ENCODE assay signal across 15 cellular contexts in the genomic region with DNA sequence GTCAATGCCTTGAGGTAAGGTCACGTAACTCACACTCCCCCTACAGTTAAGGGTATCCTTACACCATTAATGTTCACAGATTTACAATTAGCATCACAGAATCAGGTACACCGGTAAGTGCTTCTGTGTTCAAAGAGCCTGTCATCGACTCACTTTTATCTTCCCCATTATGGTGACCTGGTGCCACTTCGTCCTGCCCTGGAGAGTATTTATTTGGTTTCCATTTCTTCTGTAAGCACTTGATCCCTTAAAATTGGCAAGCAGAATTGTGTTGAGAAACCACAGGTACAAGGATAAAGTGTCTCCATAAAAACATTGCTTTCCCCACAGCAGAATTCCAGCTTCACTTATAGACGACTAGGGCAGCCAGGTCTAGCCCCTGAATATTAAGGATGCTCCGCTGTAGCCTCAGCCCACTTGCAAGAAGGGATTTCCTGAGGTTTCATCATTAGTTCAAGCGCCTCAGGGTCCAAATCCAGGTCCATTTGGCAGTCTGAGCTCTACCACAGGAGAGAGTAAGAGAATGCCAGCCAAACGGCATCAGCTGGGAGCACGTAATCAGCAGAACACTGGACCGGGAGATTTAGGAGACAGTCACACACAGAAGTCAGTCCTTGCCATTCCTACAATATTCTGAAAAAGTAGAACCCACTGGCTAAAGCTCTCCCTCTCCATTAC. TPM values are rescaled to one million over a fixed set of nuclear protein-coding genes. Genes with fewer than 3 reads are reported as not detected.
A peak's percentile ranks its signal among the peaks of the same experiment; 100 is the strongest.
DNase-seq lines count a peak whose midpoint lies in the region; ATAC-seq and TF ChIP-seq lines count a peak whose summit lies in the region.
"Had no signal": no experiment of that assay in that cellular context is flagged by ENCODE, and none has a peak within 500 bp of the region (broad histone marks: within the 10 kb centered on the region; RNA-seq: fewer than 3 reads in every experiment).

No MANE protein-coding gene starts in this region.

- no peaks in the 10 kb centered on the region for H3K4me1 ChIP-seq in HEK293 (ENCODE audit: control insufficient read depth, insufficient read depth, low read length)
- no peaks in the 10 kb centered on the region for H3K4me1 ChIP-seq in lower lobe of right lung

- TF ChIP-seq CTCF in HEK293 (tag by site-specific recombination; IDR thresholded peaks at IDR 0.05) (no peak), lower lobe of right lung (IDR thresholded peaks at IDR 0.05) (no peak)

- CTCF ChIA-PET in HEK293 (lab: Yijun Ruan, JAX), result no interaction called here

- H3K36me3 ChIP-seq in HEK293 (ENCODE audit: control insufficient read depth in 2 of 2, insufficient read depth in 1 of 2, low read length in 2 of 2), result no peaks in the 10 kb centered on the region
- H3K36me3 ChIP-seq in lower lobe of right lung, result peaks cover 6% of the 10 kb centered on the region

- no peak overlapping the region for H3K27ac ChIP-seq in HEK293 (ENCODE audit: extremely low read depth, low read depth, low read length)
- no peak overlapping the region for H3K27ac ChIP-seq in lower lobe of right lung

- H3K9me3 ChIP-seq in HEK293 (ENCODE audit: control insufficient read depth, insufficient read depth, low read depth, low read length), result no peaks in the 10 kb centered on the region
- H3K9me3 ChIP-seq in lower lobe of right lung, result no peaks in the 10 kb centered on the region

- no peak overlapping the region for H3K4me3 ChIP-seq in HEK293 (ENCODE audit: low read depth, low read length)
- H3K4me3 ChIP-seq in lower lobe of right lung, result no peak overlapping the region

- peak; percentile 74 to 87 for ATAC-seq in lower lobe of right lung
- ATAC-seq in HG03354 (IDR thresholded peaks at IDR 0.05; ENCODE audit: poor library complexity, severe bottlenecking, unreplicated experiment), result no peak
- no peak for ATAC-seq in HG03432 (IDR thresholded peaks at IDR 0.05; ENCODE audit: unreplicated experiment)

- DNase-seq in DMS79 treated with DMSO at 0.1 percent for 48 hours (lab: John Stamatoyannopoulos, UW) (peak; percentile 98), NCI-H2196 (lab: John Stamatoyannopoulos, UW; ENCODE audit: unreplicated experiment) (peak; percentile 46), lower lobe of right lung (no peak), UCSD-AML1 (lab: John Stamatoyannopoulos, UW; ENCODE audit: unreplicated experiment) (no peak), DMS53 (lab: John Stamatoyannopoulos, UW) (no peak)
- DNase-seq: COR-L47, H7, NCI-H1436, NCI-H2171, NCI-H524, OCI-M1, SHP77 treated with DMSO at 0.1 percent for 48 hours had no signal

- intact Hi-C loops in lower lobe of right lung (cut with DNase I), result no loop called here

- POLR2A ChIA-PET in HEK293 (lab: Yijun Ruan, JAX), result interaction anchor here (0.6 kb wide), 1 partner anchor 109 kb away, joined by 5 read pairs; no protein-coding TSS in a partner anchor

- H3K27me3 ChIP-seq in lower lobe of right lung (ENCODE audit: low read depth), result no peaks in the 10 kb centered on the region

TF ChIP-seq in HEK293, 187 proteins besides CTCF, POLR2A, EP300 and RAD21:
- TF ChIP-seq ZNF274 (IDR thresholded peaks at IDR 0.05; ENCODE audit: low read length) (no peak), ZNF274 (tag by site-specific recombination; IDR thresholded peaks at IDR 0.05; ENCODE audit: borderline replicate concordance) (no peak), SCRT1 (tag by site-specific recombination; IDR thresholded peaks at IDR 0.05; ENCODE audit: borderline replicate concordance) (no peak), ZBTB17 (tag by site-specific recombination; IDR thresholded peaks at IDR 0.05) (peak; percentile 34; the same call in 1 of the 2 replicates), FEZF1 (tag by site-specific recombination; IDR thresholded peaks at IDR 0.05) (peak; percentile 22), ZNF19 (tag by site-specific recombination; IDR thresholded peaks at IDR 0.05; ENCODE audit: low read depth) (no peak)

RNA-seq across cellular contexts. Expression of a gene that starts 10.1 kb away (rescaled TPM):
- 17.7 TPM for total RNA-seq in lower lobe of right lung

Comparison
In these comparisons a context has a peak if more than half of its experiments do, and no peak if none do; other contexts are left out.
1. DNase-seq: peak in DMS79 treated with DMSO at 0.1 percent for 48 hours (single experiment) and NCI-H2196 (single experiment); none in lower lobe of right lung (single experiment), UCSD-AML1 (single experiment) and DMS53 (single experiment).
2. ATAC-seq: peak in lower lobe of right lung (2 of 2); none in HG03354 (single experiment) and HG03432 (single experiment).